In genomic region chr12:97875064-97875463, GRCh38 we compare ENCODE assay signal across 19 cellular contexts.
"Had no signal": no experiment of that assay in that cellular context is flagged by ENCODE, and none has a peak within 500 bp of the region (broad histone marks: within the 10 kb centered on the region; RNA-seq: fewer than 3 reads in every experiment).

No MANE protein-coding gene starts in this region.

- H3K27me3 ChIP-seq: esophagus squamous epithelium, foreskin keratinocyte, ovary, right lobe of liver, tibial nerve, upper lobe of right lung had no signal

- H3K9me3 ChIP-seq: esophagus squamous epithelium, ovary, right lobe of liver, upper lobe of right lung had no signal

- H3K4me1 ChIP-seq: esophagus squamous epithelium, foreskin keratinocyte, right lobe of liver, tibial nerve, upper lobe of right lung had no signal

- H3K27ac ChIP-seq: esophagus squamous epithelium, foreskin keratinocyte, ovary, right lobe of liver, tibial nerve, upper lobe of right lung had no signal

- DNase-seq: effector memory CD4-positive, alpha-beta T cell; esophagus squamous epithelium; hippocampal formation; natural killer cell; nucleus accumbens; ovary; right lobe of liver; stimulated activated CD4-positive, alpha-beta T cell treated with anti-CD3 and anti-CD28 coated beads, Interleukin-4, amount 100 ng/mL, for 1 hour; stimulated activated CD8-positive, alpha-beta memory T cell treated with anti-CD3 and anti-CD28 coated beads, Interleukin-4, amount 100 ng/mL, for 48 hours; stimulated activated naive CD8-positive, alpha-beta T cell treated with anti-CD3 and anti-CD28 coated beads, Interleukin-15, Interleukin-2, amounts not matched to agents 100 U/mL and 50 U/mL, for 24 hours; upper lobe of right lung had no signal

- H3K27ac Mint-ChIP-seq: mesothelial cell of epicardium; natural killer cell; stimulated activated effector memory CD8-positive, alpha-beta T cell treated with anti-CD3 and anti-CD28 coated beads, Interleukin-12 subunit alpha, Interleukin-12 subunit beta, amount 100 ng/mL, for 72 hours had no signal

- H3K4me3 ChIP-seq: esophagus squamous epithelium, ovary, right lobe of liver, tibial nerve, upper lobe of right lung had no signal

- H3K36me3 Mint-ChIP-seq: mesothelial cell of epicardium; natural killer cell; stimulated activated effector memory CD8-positive, alpha-beta T cell treated with anti-CD3 and anti-CD28 coated beads, Interleukin-12 subunit alpha, Interleukin-12 subunit beta, amount 100 ng/mL, for 72 hours had no signal

- H3K4me1 Mint-ChIP-seq: natural killer cell; neural crest cell; stimulated activated effector memory CD8-positive, alpha-beta T cell treated with anti-CD3 and anti-CD28 coated beads, Interleukin-12 subunit alpha, Interleukin-12 subunit beta, amount 100 ng/mL, for 72 hours had no signal

- H3K9me3 Mint-ChIP-seq: neural crest cell had no signal

- FAIRE-seq: endometrium, islet of Langerhans had no signal

- H3K4me3 Mint-ChIP-seq: mesothelial cell of epicardium; natural killer cell; neural crest cell; stimulated activated effector memory CD8-positive, alpha-beta T cell treated with anti-CD3 and anti-CD28 coated beads, Interleukin-12 subunit alpha, Interleukin-12 subunit beta, amount 100 ng/mL, for 72 hours had no signal

- H3K36me3 ChIP-seq: ovary, right lobe of liver, tibial nerve, upper lobe of right lung had no signal

- ATAC-seq: foreskin keratinocyte; left lobe of liver; natural killer cell; right lobe of liver; stimulated activated effector memory CD8-positive, alpha-beta T cell treated with anti-CD3 and anti-CD28 coated beads, Interleukin-12 subunit alpha, Interleukin-12 subunit beta, amount 100 ng/mL, for 72 hours; stimulated activated naive CD8-positive, alpha-beta T cell treated with anti-CD3 and anti-CD28 coated beads, Interleukin-15, Interleukin-2, amounts not matched to agents 100 U/mL and 50 U/mL, for 24 hours; upper lobe of right lung had no signal
